ENCODE assay signal across 26 cellular contexts in genomic region chr19:17620696-17621095, GRCh38.
DNase-seq lines count a peak whose midpoint lies in the region; ATAC-seq, FAIRE-seq and TF ChIP-seq lines count a peak whose summit lies in the region.
"Had no signal": no experiment of that assay in that cellular context is flagged by ENCODE, and none has a peak within 500 bp of the region (broad histone marks: within the 10 kb centered on the region; RNA-seq: fewer than 3 reads in every experiment).

No MANE protein-coding gene starts in this region.

- intact Hi-C loops in kidney (cut with DNase I), result no loop called here

- peaks cover 29% of the 10 kb centered on the region for H3K4me1 ChIP-seq in BLaER1
- H3K4me1 ChIP-seq in kidney (ENCODE audit: control insufficient read depth in 1 of 2, insufficient read depth in 1 of 2, low read depth in 1 of 2, low read length in 2 of 2), result no peaks in the 10 kb centered on the region
- H3K4me1 ChIP-seq in osteoblast (ENCODE audit: insufficient read depth, low read length), result no peaks in the 10 kb centered on the region

- no peak overlapping the region for H3K27ac Mint-ChIP-seq in chondrocyte (ENCODE audit: unreplicated experiment)
- H3K27ac Mint-ChIP-seq: B cell; CD4-positive, alpha-beta memory T cell had no signal

- H3K36me3 ChIP-seq in BLaER1 (no peaks in the 10 kb centered on the region), kidney (ENCODE audit: control insufficient read depth in 1 of 2, insufficient read depth in 2 of 2, low read length in 2 of 2) (no peaks in the 10 kb centered on the region), osteoblast (ENCODE audit: insufficient read depth, low read length) (no peaks in the 10 kb centered on the region)

- peaks cover 3% of the 10 kb centered on the region for H3K27me3 Mint-ChIP-seq in chondrocyte (ENCODE audit: low read depth)

- peaks cover 10% of the 10 kb centered on the region for H3K9me3 ChIP-seq in BLaER1
- peaks cover 0 to 11% of the 10 kb centered on the region in 2 donors for H3K9me3 ChIP-seq in kidney (ENCODE audit: control insufficient read depth in 1 of 2, low read length in 2 of 2)
- H3K9me3 ChIP-seq in osteoblast (ENCODE audit: low read depth, low read length), result no peaks in the 10 kb centered on the region
- H3K9me3 ChIP-seq: A549 had no signal

- H3K4me2 ChIP-seq in BLaER1 (peak overlapping the region; percentile 67), osteoblast (ENCODE audit: insufficient read depth, low read length) (no peak overlapping the region)
- H3K4me2 ChIP-seq: A549 had no signal

- H3K9ac ChIP-seq in BLaER1 (0 out of 2 replicates have a peak overlapping the region, but pooled peaks have one; percentile 16), kidney (ENCODE audit: low read length in 2 of 2) (no peak overlapping the region)

- FAIRE-seq in kidney (lab: Jason Lieb, UNC), result no peak
- FAIRE-seq: A549, GM12878, GM12892, GM18507 had no signal

- H3K36me3 Mint-ChIP-seq in chondrocyte (ENCODE audit: low read depth), result peaks cover 5% of the 10 kb centered on the region
- H3K36me3 Mint-ChIP-seq: CD4-positive, alpha-beta memory T cell; CD4-positive, CD25-positive, alpha-beta regulatory T cell had no signal

- H4K20me1 ChIP-seq in BLaER1, result no peaks in the 10 kb centered on the region
- no peaks in the 10 kb centered on the region for H4K20me1 ChIP-seq in osteoblast (ENCODE audit: insufficient read depth, low read length)

- H3K4me3 ChIP-seq in BLaER1 (no peak overlapping the region), kidney (ENCODE audit: low read length in 2 of 2) (no peak overlapping the region), osteoblast (ENCODE audit: insufficient read depth, low read length) (no peak overlapping the region)
- H3K4me3 ChIP-seq: A549, GM12878 had no signal

- no peak overlapping the region for H2AFZ ChIP-seq in osteoblast (ENCODE audit: low read length)

- no peaks in the 10 kb centered on the region for H3K79me2 ChIP-seq in osteoblast (ENCODE audit: insufficient read depth, low read length)

- H3K4me1 Mint-ChIP-seq in chondrocyte (ENCODE audit: low read depth), result no peaks in the 10 kb centered on the region

- no peak overlapping the region for H3K4me3 Mint-ChIP-seq in chondrocyte (ENCODE audit: unreplicated experiment)
- H3K4me3 Mint-ChIP-seq: B cell; CD4-positive, alpha-beta memory T cell; CD4-positive, CD25-positive, alpha-beta regulatory T cell; CD8-positive, alpha-beta memory T cell had no signal

- TF ChIP-seq CTCF in chondrocyte (IDR thresholded peaks at IDR 0.05) (no peak), kidney (IDR thresholded peaks at IDR 0.05; ENCODE audit: borderline replicate concordance, extremely low read depth, insufficient read depth) (no peak), osteoblast (IDR thresholded peaks at IDR 0.05; ENCODE audit: extremely low read depth, low read depth, low read length) (no peak)

- H3K27me3 ChIP-seq in BLaER1, result no peaks in the 10 kb centered on the region
- no peaks in the 10 kb centered on the region for H3K27me3 ChIP-seq in osteoblast (ENCODE audit: insufficient read depth, low read length)

- H3K27ac ChIP-seq in BLaER1, result peak overlapping the region; percentile 62; the same call in 1 of the 2 replicates
- H3K27ac ChIP-seq in kidney (ENCODE audit: low read depth in 2 of 2, low read length in 2 of 2), result no peak overlapping the region
- H3K27ac ChIP-seq in osteoblast (ENCODE audit: low read depth, low read length), result no peak overlapping the region
- H3K27ac ChIP-seq: 22Rv1, A549, C4-2B had no signal

- ATAC-seq in HG02970 (IDR thresholded peaks at IDR 0.05; ENCODE audit: low FRiP score, unreplicated experiment) (no peak), HG03280 (IDR thresholded peaks at IDR 0.05; ENCODE audit: unreplicated experiment) (no peak)
- ATAC-seq: A549, GM12878 had no signal

- DNase-seq in chondrocyte (ENCODE audit: low spot score) (peak; percentile 63), kidney (peak; percentile 54), osteoblast (ENCODE audit: insufficient read length, low spot score, missing footprints) (peak; percentile 18), SHP77 (lab: John Stamatoyannopoulos, UW) (no peak)
- DNase-seq: AML-193; CD4-positive, alpha-beta memory T cell; CD4-positive, CD25-positive, alpha-beta regulatory T cell; CD8-positive, alpha-beta memory T cell; COR-L47; DMS 273 treated with DMSO at 0.1 percent for 48 hours; DMS153; DMS53; DMS79; DND-41; EL; GDM1 had no signal

- H3K9me3 Mint-ChIP-seq in chondrocyte (ENCODE audit: low read depth), result peaks cover 14% of the 10 kb centered on the region

Comparison
In these comparisons a context has a peak if more than half of its experiments do, and no peak if none do; other contexts are left out.
1. DNase-seq: peak in chondrocyte (single experiment), kidney (single experiment) and osteoblast (single experiment); none in SHP77 (0 of 2).